In genomic region chr11:59755701-59756495, GRCh38 we compare ENCODE assay signal across 8 cellular contexts. TPM values are rescaled to one million over a fixed set of nuclear protein-coding genes. Genes with fewer than 3 reads are reported as not detected.
DNase-seq lines count a peak whose midpoint lies in the region; ATAC-seq and TF ChIP-seq lines count a peak whose summit lies in the region.

No MANE protein-coding gene starts in this region.

- H3F3A ChIP-seq in neural progenitor cell (ENCODE audit: low read depth), result peaks cover 22% of the 10 kb centered on the region

- H3K27ac ChIP-seq in neural progenitor cell, result no peak overlapping the region

- H3K27ac Mint-ChIP-seq in activated naive CD8-positive, alpha-beta T cell treated with anti-CD3 and anti-CD28 coated beads for 36 hours, result no peak overlapping the region
- no peak overlapping the region for H3K27ac Mint-ChIP-seq in neural progenitor cell
- H3K27ac Mint-ChIP-seq in type B pancreatic cell, result peak overlapping the region; percentile 94

- ATAC-seq in HG03354 (IDR thresholded peaks at IDR 0.05; ENCODE audit: poor library complexity, severe bottlenecking, unreplicated experiment), result peak; percentile 13
- ATAC-seq in GM21381 (IDR thresholded peaks at IDR 0.05; ENCODE audit: unreplicated experiment), result no peak

- TF ChIP-seq CTCF in neural progenitor cell (IDR thresholded peaks at IDR 0.05) (no peak), type B pancreatic cell (conservative IDR thresholded peaks at IDR 0.05) (no peak)

- no peaks in the 10 kb centered on the region for H3K36me3 Mint-ChIP-seq in activated naive CD8-positive, alpha-beta T cell treated with anti-CD3 and anti-CD28 coated beads for 36 hours
- H3K36me3 Mint-ChIP-seq in neural progenitor cell (no peaks in the 10 kb centered on the region), type B pancreatic cell (peaks cover 3% of the 10 kb centered on the region)

- peak overlapping the region; percentile 83 for H3K4me3 Mint-ChIP-seq in activated naive CD8-positive, alpha-beta T cell treated with anti-CD3 and anti-CD28 coated beads for 36 hours
- peak overlapping the region; percentile 89 for H3K4me3 Mint-ChIP-seq in neural progenitor cell
- peak overlapping the region; percentile 91 for H3K4me3 Mint-ChIP-seq in type B pancreatic cell

- H3K9ac ChIP-seq in neural progenitor cell, result peak overlapping the region; percentile 61

- H3K27me3 Mint-ChIP-seq in activated naive CD8-positive, alpha-beta T cell treated with anti-CD3 and anti-CD28 coated beads for 36 hours, result no peaks in the 10 kb centered on the region
- peaks cover 17% of the 10 kb centered on the region for H3K27me3 Mint-ChIP-seq in neural progenitor cell (ENCODE audit: insufficient read depth, low read depth)
- H3K27me3 Mint-ChIP-seq in type B pancreatic cell, result peaks cover 13% of the 10 kb centered on the region

- H3K4me1 Mint-ChIP-seq in activated naive CD8-positive, alpha-beta T cell treated with anti-CD3 and anti-CD28 coated beads for 36 hours, result peaks cover 23% of the 10 kb centered on the region
- peaks cover 20% of the 10 kb centered on the region for H3K4me1 Mint-ChIP-seq in neural progenitor cell
- H3K4me1 Mint-ChIP-seq in type B pancreatic cell (ENCODE audit: unreplicated experiment), result peaks cover 37% of the 10 kb centered on the region

- no peaks in the 10 kb centered on the region for H3K9me3 ChIP-seq in neural progenitor cell (ENCODE audit: low read depth)

- peaks cover 53% of the 10 kb centered on the region for H3K79me2 ChIP-seq in neural progenitor cell (ENCODE audit: low read depth)

- H3K4me1 ChIP-seq in neural progenitor cell, result no peaks in the 10 kb centered on the region

- H2AFZ ChIP-seq in neural progenitor cell (replicated peaks), result peak overlapping the region; percentile 95

- no peaks in the 10 kb centered on the region for H3K27me3 ChIP-seq in neural progenitor cell

- DNase-seq in GM03348 (ENCODE audit: low spot score) (peak; percentile 90), RPMI7951 (ENCODE audit: low read depth) (peak; percentile 81), globus pallidus (ENCODE audit: low spot score) (peak; percentile 65), neural progenitor cell (ENCODE audit: low spot score) (peak; percentile 79), type B pancreatic cell (ENCODE audit: extremely low spot score, unreplicated experiment) (peak; percentile 73)
- peak; percentile 36 for DNase-seq in activated naive CD8-positive, alpha-beta T cell treated with anti-CD3 and anti-CD28 coated beads for 36 hours

- H3K9me3 Mint-ChIP-seq in activated naive CD8-positive, alpha-beta T cell treated with anti-CD3 and anti-CD28 coated beads for 36 hours, result no peaks in the 10 kb centered on the region
- H3K9me3 Mint-ChIP-seq in neural progenitor cell (no peaks in the 10 kb centered on the region), type B pancreatic cell (no peaks in the 10 kb centered on the region)

- no peaks in the 10 kb centered on the region for H3K36me3 ChIP-seq in neural progenitor cell

- H4K20me1 ChIP-seq in neural progenitor cell (ENCODE audit: low read depth), result peaks cover 21% of the 10 kb centered on the region

- peak overlapping the region; percentile 84 for H3K4me3 ChIP-seq in neural progenitor cell

- H3K4me2 ChIP-seq in neural progenitor cell, result peak overlapping the region; percentile 88

RNA-seq across cellular contexts. Expression of gene STX3, which starts 0.7 kb away (rescaled TPM):
- 23.9 and 32.0 TPM in 2 replicates for total RNA-seq in RPMI7951 (2014; rRNA removed; shearing (Covaris generic))
- total RNA-seq in activated naive CD8-positive, alpha-beta T cell treated with anti-CD3 and anti-CD28 coated beads for 36 hours, result 1 to 10 TPM; 7.3 to 8.0 TPM
- 34.8 and 52.4 TPM in 2 replicates for total RNA-seq in neural progenitor cell (ENCODE audit: low replicate concordance)
- 44.6 and 75.8 TPM in 2 replicates for total RNA-seq in type B pancreatic cell (ENCODE audit: low replicate concordance)

RNA-seq across cellular contexts. Expression of gene OR10V1, which starts 42.3 kb away (rescaled TPM):
- total RNA-seq in RPMI7951 (2014; rRNA removed; shearing (Covaris generic)), result not detected in 2 replicates
- not detected for total RNA-seq in activated naive CD8-positive, alpha-beta T cell treated with anti-CD3 and anti-CD28 coated beads for 36 hours
- not detected in 2 replicates for total RNA-seq in neural progenitor cell (ENCODE audit: low replicate concordance)
- total RNA-seq in type B pancreatic cell (ENCODE audit: low replicate concordance), result not detected in 2 replicates

RNA-seq across cellular contexts. Expression of gene MRPL16, which starts 54.7 kb away (rescaled TPM):
- 60.8 and 76.6 TPM in 2 replicates for total RNA-seq in RPMI7951 (2014; rRNA removed; shearing (Covaris generic))
- total RNA-seq in activated naive CD8-positive, alpha-beta T cell treated with anti-CD3 and anti-CD28 coated beads for 36 hours, result 100 to 1,000 TPM; 104 to 105 TPM
- 42.3 and 49.8 TPM in 2 replicates for total RNA-seq in neural progenitor cell (ENCODE audit: low replicate concordance)
- total RNA-seq in type B pancreatic cell (ENCODE audit: low replicate concordance), result 46.2 and 67.1 TPM in 2 replicates

Comparison
In these comparisons a context has a peak if more than half of its experiments do, and no peak if none do; other contexts are left out.
1. DNase-seq: peak in every context shown above with its lines; median percentile 90 in GM03348; 81 in RPMI7951; 79 in neural progenitor cell; 73 in type B pancreatic cell; 65 in globus pallidus; 36 in activated naive CD8-positive, alpha-beta T cell treated with anti-CD3 and anti-CD28 coated beads for 36 hours.